19 cellular contexts compared by ENCODE assay signal in genomic region chr1:175313672-175314225, GRCh38.
DNase-seq lines count a peak whose midpoint lies in the region; ATAC-seq, FAIRE-seq and TF ChIP-seq lines count a peak whose summit lies in the region.
"Had no signal": no experiment of that assay in that cellular context is flagged by ENCODE, and none has a peak within 500 bp of the region (broad histone marks: within the 10 kb centered on the region; RNA-seq: fewer than 3 reads in every experiment).

No MANE protein-coding gene starts in this region.

- H3K9ac ChIP-seq in HepG2 (ENCODE audit: insufficient read depth, low read depth, low read length) (no peak overlapping the region), K562 (ENCODE audit: insufficient read depth in 1 of 2, low read depth in 2 of 2, low read length in 2 of 2) (no peak overlapping the region)

- H3K36me3 ChIP-seq in HepG2 (replicated peaks in 1 of 2; ENCODE audit: control insufficient read depth in 1 of 2, insufficient read depth in 2 of 2, low read length in 2 of 2) = no peaks in the 10 kb centered on the region
- no peaks in the 10 kb centered on the region for H3K36me3 ChIP-seq in right lobe of liver
- H3K36me3 ChIP-seq in K562 (ENCODE audit: control insufficient read depth, insufficient read depth, low read length) = no peaks in the 10 kb centered on the region
- H3K36me3 ChIP-seq: SJCRH30 had no signal

- no peak for TF ChIP-seq RAD21 in HepG2 (CRISPR knock-in tag; IDR thresholded peaks at IDR 0.05)
- TF ChIP-seq RAD21 in K562 (CRISPR knock-in tag; conservative IDR thresholded peaks at IDR 0.05 in 1 of 2, IDR thresholded peaks at IDR 0.05 in 1 of 2) = no peak

- CTCF ChIA-PET in HepG2 (lab: Yijun Ruan, JAX; ENCODE audit: low intra/inter-chr PET ratio, low total read pairs) = no interaction called here
- CTCF ChIA-PET in K562 (lab: Yijun Ruan, JAX; ENCODE audit: low intra/inter-chr PET ratio) = no interaction called here
- CTCF ChIA-PET in RWPE1 (lab: Yijun Ruan, JAX) = no interaction called here

- TF ChIP-seq POLR2A in HepG2 (IDR thresholded peaks at IDR 0.05; ENCODE audit: insufficient read depth in 1 of 2, low read depth in 2 of 2, low read length in 2 of 2) (no peak), right lobe of liver (IDR thresholded peaks at IDR 0.05) (no peak), K562 (conservative IDR thresholded peaks at IDR 0.05) (no peak)

- ATAC-seq in HepG2 (no peak), right lobe of liver (no peak), K562 (peak; percentile 46)

- TF ChIP-seq EP300 in HepG2 (IDR thresholded peaks at IDR 0.05; ENCODE audit: low read depth in 2 of 2, low read length in 2 of 2) (no peak), HepG2 (CRISPR knock-in tag; IDR thresholded peaks at IDR 0.05; ENCODE audit: borderline replicate concordance) (no peak), K562 (IDR thresholded peaks at IDR 0.05; ENCODE audit: low read length) (no peak)

- H3K4me2 ChIP-seq in HepG2 (ENCODE audit: low read depth, low read length) (no peak overlapping the region), K562 (ENCODE audit: insufficient read depth, low read length) (no peak overlapping the region)

- H3K27ac ChIP-seq in HepG2 (ENCODE audit: extremely low read length, insufficient read depth, low read length) (no peak overlapping the region), right lobe of liver (no peak overlapping the region), K562 (ENCODE audit: extremely low read depth, low read depth, low read length) (no peak overlapping the region), RWPE1 (no peak overlapping the region)
- H3K27ac ChIP-seq: SJCRH30 had no signal

- H3K79me2 ChIP-seq in HepG2 (ENCODE audit: insufficient read depth, low read length) = no peaks in the 10 kb centered on the region
- no peaks in the 10 kb centered on the region for H3K79me2 ChIP-seq in K562 (ENCODE audit: control insufficient read depth, insufficient read depth, low read length)

- H3K9me3 ChIP-seq in HepG2 (ENCODE audit: low read length) = no peaks in the 10 kb centered on the region
- H3K9me3 ChIP-seq in right lobe of liver = no peaks in the 10 kb centered on the region
- H3K9me3 ChIP-seq in K562 (replicated peaks; ENCODE audit: control insufficient read depth, insufficient read depth, low read depth, low read length) = no peaks in the 10 kb centered on the region
- H3K9me3 ChIP-seq: SJCRH30 had no signal

- WGBS in HepG2 (ENCODE audit: low lambda C conversion rate) = 6% methylated on average over 7 of the region's 7 CpGs
- WGBS in right lobe of liver (ENCODE audit: insufficient coverage, low coverage, low lambda C conversion rate, missing lambda C conversion rate) = 65% methylated on average over 7 of the region's 7 CpGs
- 0% methylated on average over 6 of the region's 7 CpGs for WGBS in K562 (ENCODE audit: insufficient coverage, low coverage, missing lambda C conversion rate)

- no TSS peak for BruUV-seq in HepG2 (replicated peaks; lab: Mats Ljungman, UMichigan)
- no TSS peak for BruUV-seq in K562 (replicated peaks; lab: Mats Ljungman, UMichigan)

- in situ Hi-C loops in HepG2 (cut with HindIII; ENCODE audit: extremely low pct_ligation_motif_present, low pct_unique_long_range_greater_than_20kb) (no loop called here), K562 (cut with MboI) (no loop called here)

- POLR2A ChIA-PET in HepG2 (lab: Yijun Ruan, JAX) = no interaction called here
- POLR2A ChIA-PET in K562 (lab: Yijun Ruan, JAX) = interaction anchor here (0.6 kb wide), 1 partner anchor 772 kb away, joined by 4 read pairs; no protein-coding TSS in a partner anchor
- POLR2A ChIA-PET in RWPE1 (lab: Yijun Ruan, JAX; ENCODE audit: low non-redundant PET) = no interaction called here

- DNase-seq in HepG2 (ENCODE audit: low spot score) = peak; percentile 5
- DNase-seq in right lobe of liver = no peak
- DNase-seq in NCI-H1092 (lab: John Stamatoyannopoulos, UW) = peak; percentile 23
- DNase-seq in K562 (ENCODE audit: extremely low read depth in 1 of 4, low spot score in 3 of 4) = no peak
- no peak for DNase-seq in AG20443 (ENCODE audit: low spot score)
- no peak for DNase-seq in NCI-H524 treated with DMSO at 0.1 percent for 48 hours (lab: John Stamatoyannopoulos, UW)
- DNase-seq in RWPE1 (ENCODE audit: low spot score) = no peak
- DNase-seq: ACHN; CD4-positive, CD25-positive, alpha-beta regulatory T cell; DMS79 treated with DMSO at 0.1 percent for 48 hours; GOT3; NCI-H1436; NCI-H2029; NCI-H510A treated with DMSO at 0.1 percent for 48 hours; NK-92 treated with Interleukin-12 subunit alpha and Interleukin-12 subunit beta, amount 100 ng/mL, for 24 hours; T-helper 2 cell had no signal

- H2AFZ ChIP-seq in HepG2 (ENCODE audit: low read length) (no peak overlapping the region), K562 (ENCODE audit: low read depth, low read length) (no peak overlapping the region)

- H4K20me1 ChIP-seq in HepG2 (ENCODE audit: insufficient read depth, low read length) (no peaks in the 10 kb centered on the region), K562 (replicated peaks; ENCODE audit: control insufficient read depth, insufficient read depth, low read length) (0 out of 2 replicates have a peak, but pooled peaks cover 4% of the 10 kb centered on the region)

- H3K4me3 ChIP-seq in HepG2 (replicated peaks in 1 of 3; ENCODE audit: insufficient read depth in 1 of 3, low read depth in 2 of 3, low read length in 3 of 3) (no peak overlapping the region), right lobe of liver (no peak overlapping the region), K562 (no peak overlapping the region)
- H3K4me3 ChIP-seq: GM12878, SJCRH30 had no signal

- TF ChIP-seq CTCF in HepG2 (CRISPR knock-in tag; IDR thresholded peaks at IDR 0.05) (no peak), right lobe of liver (IDR thresholded peaks at IDR 0.05) (no peak), K562 (IDR thresholded peaks at IDR 0.05 in 2 of 3, conservative IDR thresholded peaks at IDR 0.05 in 1 of 3; ENCODE audit: insufficient read depth in 2 of 3, low read depth in 1 of 3, low read length in 3 of 3) (no peak), RWPE1 (conservative IDR thresholded peaks at IDR 0.05; ENCODE audit: low read depth) (no peak)

- H3K9me1 ChIP-seq in K562 (ENCODE audit: control insufficient read depth, insufficient read depth, low read length) = no peaks in the 10 kb centered on the region

- H3K4me1 ChIP-seq in HepG2 (ENCODE audit: insufficient read depth, low read length) = no peaks in the 10 kb centered on the region
- H3K4me1 ChIP-seq in right lobe of liver = no peaks in the 10 kb centered on the region
- H3K4me1 ChIP-seq in K562 (replicated peaks in 1 of 2; ENCODE audit: control insufficient read depth in 2 of 2, insufficient read depth in 2 of 2, low read length in 2 of 2) = no peaks in the 10 kb centered on the region
- H3K4me1 ChIP-seq: SJCRH30 had no signal

- intact Hi-C loops in HepG2 (cut with micrococcal nuclease; ENCODE audit: unreplicated experiment) (loop anchor here (5.0 kb wide), 1 partner anchor 266 kb away; no protein-coding TSS in a partner anchor), right lobe of liver (cut with DNase I) (loop anchor here in 1 of 2 donors (10.0 kb wide), 1 partner anchor 279 kb away; no protein-coding TSS in a partner anchor), K562 (cut with micrococcal nuclease) (no loop called here)

- peaks cover 3 to 14% of the 10 kb centered on the region in 2 experiments; a peak in 3 of 5 replicates for H3K27me3 ChIP-seq in HepG2 (ENCODE audit: control insufficient read depth in 1 of 2, insufficient read depth in 2 of 2, low read length in 2 of 2)
- H3K27me3 ChIP-seq in right lobe of liver = no peaks in the 10 kb centered on the region
- H3K27me3 ChIP-seq in K562 (ENCODE audit: control insufficient read depth in 2 of 2, insufficient read depth in 2 of 2, low read length in 2 of 2) = peaks cover 27 to 28% of the 10 kb centered on the region in 2 experiments

- no peak for FAIRE-seq in HepG2 (lab: Jason Lieb, UNC)
- FAIRE-seq in K562 (lab: Jason Lieb, UNC) = no peak
- FAIRE-seq: G401.6, GM12878 had no signal

TF ChIP-seq in HepG2, 621 proteins besides CTCF, POLR2A, EP300 and RAD21 (continues in another document):
- TF ChIP-seq ZFP62 (CRISPR knock-in tag; IDR thresholded peaks at IDR 0.05) = no peak

TF ChIP-seq in K562, 482 proteins besides CTCF, POLR2A, EP300 and RAD21:
- TF ChIP-seq NFIC (IDR thresholded peaks at IDR 0.05) (peak; percentile 33; the same call in 1 of the 2 replicates), BCOR (IDR thresholded peaks at IDR 0.05) (no peak), MXI1 (IDR thresholded peaks at IDR 0.05; ENCODE audit: low read depth, low read length) (no peak), ZBTB26 (CRISPR knock-in tag; IDR thresholded peaks at IDR 0.05) (no peak), CBX1 (IDR thresholded peaks at IDR 0.05; ENCODE audit: low read depth) (no peak)

Comparison
In these comparisons a context has a peak if more than half of its experiments do, and no peak if none do; other contexts are left out.
1. DNase-seq: peak in HepG2 (single experiment) and NCI-H1092 (single experiment); none in right lobe of liver (0 of 3), K562 (0 of 4), AG20443 (single experiment), NCI-H524 treated with DMSO at 0.1 percent for 48 hours (single experiment) and RWPE1 (single experiment).
2. Of the 241 proteins assayed by ChIP-seq in both HepG2 and K562: peak only in HepG2: none; only in K562: NFIC; in both: none; in neither: 240.